ENCODE assay signal across 8 cellular contexts in the genomic region with DNA sequence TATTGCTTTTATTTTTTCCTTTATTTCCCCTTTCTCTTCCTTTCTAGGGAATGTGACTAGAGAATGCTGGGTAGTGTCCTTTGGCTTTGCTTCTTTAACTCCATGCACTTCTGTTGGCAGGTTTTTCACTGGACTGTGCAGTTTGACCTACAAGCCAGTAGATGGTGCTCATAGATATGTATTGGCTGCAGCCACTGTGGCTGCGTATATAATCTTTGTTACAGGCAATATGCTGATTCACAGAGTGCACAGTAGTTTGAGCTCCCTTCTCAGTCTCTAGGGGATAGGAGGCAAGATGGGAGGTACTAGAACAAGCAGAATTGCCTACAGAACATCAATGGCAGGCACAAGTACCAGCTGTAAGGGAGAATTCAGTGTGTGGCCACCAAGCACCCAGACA.
A peak's percentile ranks its signal among the peaks of the same experiment; 100 is the strongest.
DNase-seq lines count a peak whose midpoint lies in the region; ATAC-seq and TF ChIP-seq lines count a peak whose summit lies in the region.

No MANE protein-coding gene starts in this region.

- peaks cover 10% of the 10 kb centered on the region; the same call in 1 of the 2 replicates for H3K4me1 Mint-ChIP-seq in HFFc6 (ENCODE audit: low read depth)
- no peaks in the 10 kb centered on the region for H3K4me1 Mint-ChIP-seq in endothelial cell (ENCODE audit: unreplicated experiment)
- no peaks in the 10 kb centered on the region for H3K4me1 Mint-ChIP-seq in activated T-helper 17 cell treated with anti-CD3 and anti-CD28 coated beads, Interleukin-2, amount 50 U/mL, for 72 hours

- peak; percentile 52 for DNase-seq in Daoy (ENCODE audit: low read depth)
- DNase-seq in HFFc6, result no peak
- peak; percentile 4 to 78 for DNase-seq in NCI-H446 (lab: John Stamatoyannopoulos, UW)
- peak; percentile 15 for DNase-seq in endothelial cell (ENCODE audit: low spot score)
- no peak for DNase-seq in NCI-H510A (lab: John Stamatoyannopoulos, UW)
- no peak for DNase-seq in NCI-H2196 treated with DMSO at 0.1 percent for 48 hours (lab: John Stamatoyannopoulos, UW; ENCODE audit: unreplicated experiment)

- H3K4me3 Mint-ChIP-seq in HFFc6 (no peak overlapping the region), endothelial cell (ENCODE audit: unreplicated experiment) (no peak overlapping the region)
- no peak overlapping the region for H3K4me3 Mint-ChIP-seq in activated T-helper 17 cell treated with anti-CD3 and anti-CD28 coated beads, Interleukin-2, amount 50 U/mL, for 72 hours

- H3K36me3 Mint-ChIP-seq in HFFc6 (ENCODE audit: low read depth), result no peaks in the 10 kb centered on the region; the same call in 1 of the 2 replicates
- no peaks in the 10 kb centered on the region for H3K36me3 Mint-ChIP-seq in endothelial cell (ENCODE audit: low read depth, unreplicated experiment)
- H3K36me3 Mint-ChIP-seq in activated T-helper 17 cell treated with anti-CD3 and anti-CD28 coated beads, Interleukin-2, amount 50 U/mL, for 72 hours (ENCODE audit: low read depth), result no peaks in the 10 kb centered on the region

- peaks cover 21% of the 10 kb centered on the region; the same call in 1 of the 2 replicates for H3K9me3 Mint-ChIP-seq in HFFc6
- H3K9me3 Mint-ChIP-seq in endothelial cell (ENCODE audit: unreplicated experiment), result no peaks in the 10 kb centered on the region
- H3K9me3 Mint-ChIP-seq in activated T-helper 17 cell treated with anti-CD3 and anti-CD28 coated beads, Interleukin-2, amount 50 U/mL, for 72 hours, result peaks cover 4% of the 10 kb centered on the region

- H3K27me3 Mint-ChIP-seq in HFFc6 (ENCODE audit: insufficient read depth), result no peaks in the 10 kb centered on the region
- H3K27me3 Mint-ChIP-seq in endothelial cell (ENCODE audit: unreplicated experiment), result no peaks in the 10 kb centered on the region
- no peaks in the 10 kb centered on the region for H3K27me3 Mint-ChIP-seq in activated T-helper 17 cell treated with anti-CD3 and anti-CD28 coated beads, Interleukin-2, amount 50 U/mL, for 72 hours

- ATAC-seq in GM21737 (IDR thresholded peaks at IDR 0.05; ENCODE audit: unreplicated experiment), result no peak
- no peak for ATAC-seq in activated T-helper 17 cell treated with anti-CD3 and anti-CD28 coated beads, Interleukin-2, amount 50 U/mL, for 72 hours (replicated peaks)

- TF ChIP-seq CTCF in HFFc6 (IDR thresholded peaks at IDR 0.05), result peak; percentile 67
- no peak for TF ChIP-seq CTCF in endothelial cell (IDR thresholded peaks at IDR 0.05; ENCODE audit: unreplicated experiment)

- H3K27ac Mint-ChIP-seq in HFFc6, result no peak overlapping the region
- H3K27ac Mint-ChIP-seq in endothelial cell (ENCODE audit: unreplicated experiment), result no peak overlapping the region
- no peak overlapping the region for H3K27ac Mint-ChIP-seq in activated T-helper 17 cell treated with anti-CD3 and anti-CD28 coated beads, Interleukin-2, amount 50 U/mL, for 72 hours

Comparison
In these comparisons a context has a peak if more than half of its experiments do, and no peak if none do; other contexts are left out.
1. DNase-seq: peak in Daoy (single experiment), NCI-H446 (2 of 2) and endothelial cell (single experiment); none in HFFc6 (single experiment), NCI-H510A (single experiment) and NCI-H2196 treated with DMSO at 0.1 percent for 48 hours (single experiment).